ENCODE assay signal across 8 cellular contexts in genomic region chr3:30606301-30607031, GRCh38. TPM values are rescaled to one million over a fixed set of nuclear protein-coding genes. Genes with fewer than 3 reads are reported as not detected.
DNase-seq lines count a peak whose midpoint lies in the region; FAIRE-seq and TF ChIP-seq lines count a peak whose summit lies in the region.

TSS of gene TGFBR2 (plus strand) at chr3:30606601. CDS start at chr3:30606884, 283 bp downstream.

- peak within 1 kb of the TSS; percentile 89 for H3K9ac ChIP-seq in ES-I3 (ENCODE audit: low read depth, low read length)
- peak within 1 kb of the TSS; percentile 91 for H3K9ac ChIP-seq in GM23248

- 1 to 2% methylated on average over 44 to 61 of the region's 71 CpGs for WGBS in GM23248 (ENCODE audit: low coverage in 1 of 2, low lambda C conversion rate in 2 of 2, missing lambda C conversion rate in 2 of 2), 2 experiments

- H3F3A ChIP-seq in GM23248 (ENCODE audit: insufficient read depth): peaks cover 37% of the 10 kb centered on the region

- peak within 1 kb of the TSS; percentile 64 for H2AFZ ChIP-seq in GM23248

- peak; percentile 25 to 39 for TF ChIP-seq CTCF in right atrium auricular region (IDR thresholded peaks at IDR 0.05)

- DNase-seq in GM23248 (peak; percentile 99), Kasumi-1 (lab: John Stamatoyannopoulos, UW) (peak; percentile 96 to 97), T-helper 2 cell (peak; percentile 42 to 87 (median 69)), amygdala (lab: John Stamatoyannopoulos, UW) (peak in 48 of 56 donors; percentile 3 to 69 (median 42)), right atrium auricular region (ENCODE audit: low spot score) (peak; percentile 98), pulmonary artery endothelial cell (ENCODE audit: low read depth, low spot score) (peak; percentile 99), urothelium cell line (ENCODE audit: low spot score) (peak; percentile 97)

- in situ Hi-C loops in GM23248 (cut with MboI): no loop called here

- FAIRE-seq in urothelium cell line (lab: Jason Lieb, UNC): peak; percentile 69

- H3K27ac ChIP-seq in GM23248 (peak within 1 kb of the TSS; percentile 58), right atrium auricular region (peak within 1 kb of the TSS; percentile 99)

- peaks cover 57% of the 10 kb centered on the region for H3K79me2 ChIP-seq in GM23248 (ENCODE audit: insufficient read depth)

- H3K9me3 ChIP-seq in ES-I3 (ENCODE audit: control insufficient read depth, insufficient read depth, low read length): no peaks in the 10 kb centered on the region
- H3K9me3 ChIP-seq in GM23248 (ENCODE audit: low read depth): no peaks in the 10 kb centered on the region
- no peaks in the 10 kb centered on the region for H3K9me3 ChIP-seq in right atrium auricular region

- H3K4me3 ChIP-seq in GM23248 (peak within 1 kb of the TSS; percentile 83), right atrium auricular region (peak within 1 kb of the TSS; percentile 87 to 96)

- H4K20me1 ChIP-seq in GM23248 (ENCODE audit: insufficient read depth): 0 out of 2 replicates have a peak, but pooled peaks cover 3% of the 10 kb centered on the region

- H3K4me1 ChIP-seq in ES-I3 (ENCODE audit: insufficient read depth, low read length) (peaks cover 18% of the 10 kb centered on the region), GM23248 (ENCODE audit: insufficient read depth) (peaks cover 23% of the 10 kb centered on the region), right atrium auricular region (peaks cover 0 to 42% of the 10 kb centered on the region in 2 donors)

- H3K27me3 ChIP-seq in GM23248 (replicated peaks; ENCODE audit: insufficient read depth) (no peaks in the 10 kb centered on the region), right atrium auricular region (no peaks in the 10 kb centered on the region)

- peak within 1 kb of the TSS; percentile 82 for H3K4me2 ChIP-seq in GM23248 (ENCODE audit: unreplicated experiment)

- H3K9me2 ChIP-seq in GM23248 (ENCODE audit: insufficient read depth): no peaks in the 10 kb centered on the region

- H3K36me3 ChIP-seq in ES-I3 (ENCODE audit: insufficient read depth, low read length): no peaks in the 10 kb centered on the region
- H3K36me3 ChIP-seq in GM23248 (ENCODE audit: low read depth): no peaks in the 10 kb centered on the region
- H3K36me3 ChIP-seq in right atrium auricular region: no peaks in the 10 kb centered on the region

RNA-seq across cellular contexts. Expression of gene TGFBR2, which starts in this region (rescaled TPM):
- 179 and 188 TPM in 2 replicates for total RNA-seq in GM23248 (2014; rRNA removed; shearing (Covaris generic))
- polyA plus RNA-seq in GM23248 (2016; fragmentation: Nextera tagmentation; extraction: Ambion mirVana): 134 and 135 TPM in 2 replicates
- total RNA-seq in right atrium auricular region (100 to 1,000 TPM; 205 to 210 TPM), pulmonary artery endothelial cell (298 and 379 TPM in 2 replicates)

Comparison
In these comparisons a context has a peak if more than half of its experiments do, and no peak if none do; other contexts are left out.
1. Peak in every context shown above with its lines: DNase-seq, H3K4me3 ChIP-seq and H3K27ac ChIP-seq.
2. DNase-seq: peak in every context shown above with its lines; median percentile 99 in GM23248; 99 in pulmonary artery endothelial cell; 98 in right atrium auricular region; 97 in urothelium cell line; 96 in Kasumi-1; 69 in T-helper 2 cell; 42 in amygdala.